29 cellular contexts compared by ENCODE assay signal in genomic region chr6:126660376-126660775, GRCh38.
"Had no signal": no experiment of that assay in that cellular context is flagged by ENCODE, and none has a peak within 500 bp of the region (broad histone marks: within the 10 kb centered on the region; RNA-seq: fewer than 3 reads in every experiment).

No MANE protein-coding gene starts in this region.

- H3K36me3 ChIP-seq: left lung, lower lobe of right lung, pancreas, prostate gland, sigmoid colon, spleen, thyroid gland, transverse colon, upper lobe of left lung, vagina had no signal

- H3K4me3 Mint-ChIP-seq: naive thymus-derived CD8-positive, alpha-beta T cell; nephron; neural crest cell; stimulated activated effector memory CD8-positive, alpha-beta T cell treated with anti-CD3 and anti-CD28 coated beads, Interleukin-12 subunit alpha, Interleukin-12 subunit beta, amount 100 ng/mL, for 72 hours; stimulated activated naive CD8-positive, alpha-beta T cell treated with anti-CD3 and anti-CD28 coated beads, Interleukin-15, amount 100 ng/mL, for 72 hours had no signal

- H3K4me1 ChIP-seq: left lung, lower lobe of right lung, pancreas, prostate gland, spleen, testis, thyroid gland, upper lobe of left lung, vagina had no signal

- H3K9me3 ChIP-seq: left lung, lower lobe of right lung, pancreas, prostate gland, sigmoid colon, testis, thyroid gland, transverse colon, upper lobe of left lung, vagina had no signal

- H3K27me3 ChIP-seq: left lung, pancreas, sigmoid colon, spleen, testis, thyroid gland, transverse colon, upper lobe of left lung, vagina had no signal

- ATAC-seq: left colon; left lung; lower lobe of right lung; naive thymus-derived CD8-positive, alpha-beta T cell; pancreas; right cardiac atrium; stimulated activated effector memory CD8-positive, alpha-beta T cell treated with anti-CD3 and anti-CD28 coated beads, Interleukin-12 subunit alpha, Interleukin-12 subunit beta, amount 100 ng/mL, for 72 hours; stimulated activated naive CD8-positive, alpha-beta T cell treated with anti-CD3 and anti-CD28 coated beads, Interleukin-15, amount 100 ng/mL, for 72 hours had no signal

- H3K36me3 Mint-ChIP-seq: naive thymus-derived CD8-positive, alpha-beta T cell; stimulated activated effector memory CD8-positive, alpha-beta T cell treated with anti-CD3 and anti-CD28 coated beads, Interleukin-12 subunit alpha, Interleukin-12 subunit beta, amount 100 ng/mL, for 72 hours had no signal

- DNase-seq: hippocampal formation; left colon; left lung; lower lobe of right lung; mammary epithelial cell; mesenchymal stem cell; naive thymus-derived CD8-positive, alpha-beta T cell; nucleus accumbens; pancreas; posterior cingulate gyrus; retina; right cardiac atrium; sigmoid colon; small intestine; spleen; stimulated activated CD4-positive, alpha-beta T cell treated with anti-CD3 and anti-CD28 coated beads, Interleukin-4, amount 100 ng/mL, for 24 hours; stimulated activated naive CD4-positive, alpha-beta T cell treated with Interleukin-2 at 50 U/mL for 16 hours; stimulated activated naive CD8-positive, alpha-beta T cell treated with anti-CD3 and anti-CD28 coated beads, Interleukin-15, amount 100 ng/mL, for 72 hours; substantia nigra; testis; thyroid gland; transverse colon; upper lobe of left lung had no signal

- H3K4me3 ChIP-seq: left lung, lower lobe of right lung, pancreas, prostate gland, sigmoid colon, spleen, testis, thyroid gland, transverse colon, upper lobe of left lung, vagina had no signal

- H3K9me3 Mint-ChIP-seq: stimulated activated effector memory CD8-positive, alpha-beta T cell treated with anti-CD3 and anti-CD28 coated beads, Interleukin-12 subunit alpha, Interleukin-12 subunit beta, amount 100 ng/mL, for 72 hours; stimulated activated naive CD8-positive, alpha-beta T cell treated with anti-CD3 and anti-CD28 coated beads, Interleukin-15, amount 100 ng/mL, for 72 hours had no signal

- H3K4me1 Mint-ChIP-seq: naive thymus-derived CD8-positive, alpha-beta T cell; neural crest cell; stimulated activated effector memory CD8-positive, alpha-beta T cell treated with anti-CD3 and anti-CD28 coated beads, Interleukin-12 subunit alpha, Interleukin-12 subunit beta, amount 100 ng/mL, for 72 hours; stimulated activated naive CD8-positive, alpha-beta T cell treated with anti-CD3 and anti-CD28 coated beads, Interleukin-15, amount 100 ng/mL, for 72 hours had no signal

- H3K27me3 Mint-ChIP-seq: stimulated activated naive CD8-positive, alpha-beta T cell treated with anti-CD3 and anti-CD28 coated beads, Interleukin-15, amount 100 ng/mL, for 72 hours had no signal

- H3K27ac Mint-ChIP-seq: naive thymus-derived CD8-positive, alpha-beta T cell; stimulated activated effector memory CD8-positive, alpha-beta T cell treated with anti-CD3 and anti-CD28 coated beads, Interleukin-12 subunit alpha, Interleukin-12 subunit beta, amount 100 ng/mL, for 72 hours; stimulated activated naive CD8-positive, alpha-beta T cell treated with anti-CD3 and anti-CD28 coated beads, Interleukin-15, amount 100 ng/mL, for 72 hours had no signal

- FAIRE-seq: keratinocyte, pancreas had no signal

- H3K27ac ChIP-seq: left lung, lower lobe of right lung, pancreas, prostate gland, spleen, testis, thyroid gland, transverse colon, upper lobe of left lung, vagina had no signal
